Comparison of ENCODE assay signal across 18 cellular contexts in the genomic region with DNA sequence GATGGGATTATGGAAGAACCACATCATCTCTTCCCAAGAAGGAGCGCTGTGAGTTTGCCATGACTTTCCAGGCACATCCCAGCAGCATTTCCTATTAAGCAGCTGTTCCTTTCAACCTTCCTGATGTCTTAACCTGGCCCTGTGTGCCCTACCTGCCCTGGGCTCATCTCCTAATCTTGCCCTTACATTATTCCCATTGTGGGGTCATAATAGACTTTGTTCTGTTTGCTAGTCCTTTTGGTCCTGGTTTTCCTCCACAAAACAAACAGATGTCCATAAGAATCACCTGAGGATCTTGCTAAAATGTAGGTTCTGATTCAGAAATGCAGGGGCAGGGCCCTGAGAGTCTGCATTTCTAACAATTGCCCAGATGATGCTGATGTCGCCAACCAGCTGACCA.
"Had no signal": no experiment of that assay in that cellular context is flagged by ENCODE, and none has a peak within 500 bp of the region (broad histone marks: within the 10 kb centered on the region; RNA-seq: fewer than 3 reads in every experiment).

No MANE protein-coding gene starts in this region.

- H3K4me3 Mint-ChIP-seq: activated CD4-positive, alpha-beta memory T cell treated with anti-CD3 and anti-CD28 coated beads for 36 hours; activated CD4-positive, alpha-beta T cell treated with anti-CD3 and anti-CD28 coated beads, Interleukin-2, amount 10 ng/mL, durations not matched to agents 7 days and 5 days; activated naive CD8-positive, alpha-beta T cell treated with anti-CD3 and anti-CD28 coated beads for 36 hours; activated T-cell treated with anti-CD3 and anti-CD28 coated beads, Interleukin-2, amount 50 U/mL, for 4 hours; T-helper 1 cell treated with Interleukin-12 subunit alpha and Interleukin-12 subunit beta and Interleukin-4 antibody, amounts not matched to agents 30 μg/mL and 1 μg/mL, for 36 hours; WTC11 had no signal

- H3K36me3 Mint-ChIP-seq: activated naive CD8-positive, alpha-beta T cell treated with anti-CD3 and anti-CD28 coated beads for 36 hours; WTC11 had no signal

- H3K27ac Mint-ChIP-seq: activated CD4-positive, alpha-beta memory T cell treated with anti-CD3 and anti-CD28 coated beads for 36 hours; activated CD4-positive, alpha-beta T cell treated with anti-CD3 and anti-CD28 coated beads, Interleukin-2, amount 10 ng/mL, durations not matched to agents 7 days and 5 days; activated naive CD8-positive, alpha-beta T cell treated with anti-CD3 and anti-CD28 coated beads for 36 hours; T-helper 1 cell treated with Interleukin-12 subunit alpha and Interleukin-12 subunit beta and Interleukin-4 antibody, amounts not matched to agents 30 μg/mL and 1 μg/mL, for 36 hours; WTC11 had no signal

- DNase-seq: activated CD4-positive, alpha-beta memory T cell treated with anti-CD3 and anti-CD28 coated beads for 36 hours; activated CD4-positive, alpha-beta T cell treated with anti-CD3 and anti-CD28 coated beads, Interleukin-2, amount 10 ng/mL, durations not matched to agents 7 days and 5 days; activated CD4-positive, CD25-positive, alpha-beta regulatory T cell treated with anti-CD3 and anti-CD28 coated beads, Interleukin-2, amount 50 U/mL, for 72 hours; activated CD8-positive, alpha-beta memory T cell treated with anti-CD3 and anti-CD28 coated beads for 24 hours; activated effector memory CD4-positive, alpha-beta T cell treated with anti-CD3 and anti-CD28 coated beads, Interleukin-2, amount 50 U/mL, for 16 hours; activated naive CD4-positive, alpha-beta T cell treated with Interleukin-2 at 50 U/mL for 16 hours; activated naive CD8-positive, alpha-beta T cell treated with anti-CD3 and anti-CD28 coated beads for 36 hours; activated T-cell treated with anti-CD3 and anti-CD28 coated beads, Interleukin-2, amount 50 U/mL, for 4 hours; brain microvascular endothelial cell; Karpas-422; NCI-H146; NCI-H187 treated with DMSO at 0.1 percent for 48 hours; NCI-H2081 treated with DMSO at 0.1 percent for 48 hours; NCI-H446; NCI-H524; SHP77 treated with DMSO at 0.1 percent for 48 hours had no signal

- H3K27me3 Mint-ChIP-seq: activated CD4-positive, alpha-beta memory T cell treated with anti-CD3 and anti-CD28 coated beads for 36 hours; activated CD4-positive, alpha-beta T cell treated with anti-CD3 and anti-CD28 coated beads, Interleukin-2, amount 10 ng/mL, durations not matched to agents 7 days and 5 days; activated naive CD8-positive, alpha-beta T cell treated with anti-CD3 and anti-CD28 coated beads for 36 hours had no signal

- H3K27ac ChIP-seq: brain microvascular endothelial cell had no signal

- H3K36me3 ChIP-seq: brain microvascular endothelial cell had no signal

- H3K27me3 ChIP-seq: brain microvascular endothelial cell had no signal

- H3K9me3 Mint-ChIP-seq: activated CD4-positive, alpha-beta memory T cell treated with anti-CD3 and anti-CD28 coated beads for 36 hours; activated CD4-positive, alpha-beta T cell treated with anti-CD3 and anti-CD28 coated beads, Interleukin-2, amount 10 ng/mL, durations not matched to agents 7 days and 5 days; activated naive CD8-positive, alpha-beta T cell treated with anti-CD3 and anti-CD28 coated beads for 36 hours; activated T-cell treated with anti-CD3 and anti-CD28 coated beads, Interleukin-2, amount 50 U/mL, for 4 hours; T-helper 1 cell treated with Interleukin-12 subunit alpha and Interleukin-12 subunit beta and Interleukin-4 antibody, amounts not matched to agents 30 μg/mL and 1 μg/mL, for 36 hours; WTC11 had no signal

- ATAC-seq: activated T-cell treated with anti-CD3 and anti-CD28 coated beads, Interleukin-2, amount 50 U/mL, for 4 hours; WTC11 had no signal
